Comparison of ENCODE assay signal across 1 cellular context in genomic region chr2:177263451-177264208, GRCh38.
TF ChIP-seq lines count a peak whose summit lies in the region.

No MANE protein-coding gene starts in this region.

TF ChIP-seq in HEK293, 187 proteins besides CTCF, POLR2A, EP300 and RAD21 (continued from another document):
- TF ChIP-seq ZBTB44 (tag by site-specific recombination; IDR thresholded peaks at IDR 0.05) (peak; percentile 79), OVOL3 (tag by site-specific recombination; IDR thresholded peaks at IDR 0.05) (peak; percentile 48), HOXD13 (CRISPR knock-in tag; IDR thresholded peaks at IDR 0.05; ENCODE audit: borderline replicate concordance) (peak; percentile 88), ZBTB8A (tag by site-specific recombination; IDR thresholded peaks at IDR 0.05) (peak; percentile 98), ZNF626 (tag by site-specific recombination; IDR thresholded peaks at IDR 0.05) (no peak), ZNF624 (tag by site-specific recombination; IDR thresholded peaks at IDR 0.05) (no peak), ZBTB21 (tag by site-specific recombination; IDR thresholded peaks at IDR 0.05) (peak; percentile 43; the same call in 1 of the 2 replicates), ZNF416 (tag by site-specific recombination; IDR thresholded peaks at IDR 0.05) (no peak), AEBP2 (tag by site-specific recombination; IDR thresholded peaks at IDR 0.05; ENCODE audit: borderline replicate concordance) (no peak), ZBTB11 (tag by site-specific recombination; conservative IDR thresholded peaks at IDR 0.05; ENCODE audit: low read depth) (peak; percentile 65)
